In genomic region chr10:24360286-24361127, GRCh38 we compare ENCODE assay signal across 8 cellular contexts.
DNase-seq lines count a peak whose midpoint lies in the region; ATAC-seq and TF ChIP-seq lines count a peak whose summit lies in the region.

No MANE protein-coding gene starts in this region.

- intact Hi-C loops in upper lobe of right lung (cut with DNase I): loop anchor here (10.0 kb wide), 1 partner anchor 366 kb away; no protein-coding TSS in a partner anchor

- TF ChIP-seq CTCF in RWPE2 (IDR thresholded peaks at IDR 0.05; ENCODE audit: poor library complexity, severe bottlenecking) (peak; percentile 93), upper lobe of right lung (IDR thresholded peaks at IDR 0.05) (peak; percentile 64)

- H3K27me3 ChIP-seq in RWPE2 (ENCODE audit: insufficient read depth, poor library complexity, severe bottlenecking): no peaks in the 10 kb centered on the region
- H3K27me3 ChIP-seq in ectodermal cell (ENCODE audit: control insufficient read depth, insufficient read depth, low read length, poor library complexity, severe bottlenecking): no peaks in the 10 kb centered on the region
- H3K27me3 ChIP-seq in upper lobe of right lung: no peaks in the 10 kb centered on the region

- H3K4me3 ChIP-seq in RWPE2 (ENCODE audit: severe bottlenecking) (no peak overlapping the region), ectodermal cell (ENCODE audit: insufficient read depth, low read depth, low read length) (no peak overlapping the region), upper lobe of right lung (no peak overlapping the region)

- peak; percentile 77 for ATAC-seq in GM19395 (IDR thresholded peaks at IDR 0.05; ENCODE audit: unreplicated experiment)
- ATAC-seq in RWPE2 (ENCODE audit: low read depth): peak; percentile 81
- peak; percentile 78 for ATAC-seq in upper lobe of right lung
- ATAC-seq in HG02840 (IDR thresholded peaks at IDR 0.05; ENCODE audit: low FRiP score, unreplicated experiment): no peak

- H3K36me3 ChIP-seq in RWPE2 (ENCODE audit: low read depth) (no peaks in the 10 kb centered on the region), ectodermal cell (ENCODE audit: control insufficient read depth, insufficient read depth, low read length) (no peaks in the 10 kb centered on the region), upper lobe of right lung (no peaks in the 10 kb centered on the region)

- peaks cover 9% of the 10 kb centered on the region for H3K4me1 ChIP-seq in RWPE2 (ENCODE audit: insufficient read depth, poor library complexity, severe bottlenecking)
- H3K4me1 ChIP-seq in ectodermal cell (ENCODE audit: control insufficient read depth, insufficient read depth, low read length): peaks cover 20% of the 10 kb centered on the region
- no peaks in the 10 kb centered on the region for H3K4me1 ChIP-seq in upper lobe of right lung

- 46 to 48% methylated on average over 9 to 11 of the region's 12 CpGs for WGBS in ectodermal cell, 2 experiments

- DNase-seq in Daoy (ENCODE audit: low read depth) (peak; percentile 63), HT1080 (ENCODE audit: low read depth) (peak; percentile 60), RWPE2 (ENCODE audit: low spot score) (no peak), medulla oblongata (ENCODE audit: extremely low spot score) (peak; percentile 77), upper lobe of right lung (no peak)

- H3K27ac ChIP-seq in RWPE2 (ENCODE audit: poor library complexity, severe bottlenecking) (no peak overlapping the region), ectodermal cell (ENCODE audit: insufficient read depth, low read depth, low read length, poor library complexity, severe bottlenecking) (peak overlapping the region; percentile 16), upper lobe of right lung (no peak overlapping the region)

- no peaks in the 10 kb centered on the region for H3K9me3 ChIP-seq in RWPE2 (ENCODE audit: severe bottlenecking)
- no peaks in the 10 kb centered on the region for H3K9me3 ChIP-seq in ectodermal cell (ENCODE audit: control insufficient read depth, low read length)
- H3K9me3 ChIP-seq in upper lobe of right lung: no peaks in the 10 kb centered on the region

Comparison
In these comparisons a context has a peak if more than half of its experiments do, and no peak if none do; other contexts are left out.
1. DNase-seq: peak in Daoy (single experiment), HT1080 (single experiment) and medulla oblongata (single experiment); none in RWPE2 (single experiment) and upper lobe of right lung (single experiment).